In genomic region chr9:129902735-129903134, GRCh38 we compare ENCODE assay signal across 25 cellular contexts.
DNase-seq lines count a peak whose midpoint lies in the region; ATAC-seq, FAIRE-seq and TF ChIP-seq lines count a peak whose summit lies in the region.
"Had no signal": no experiment of that assay in that cellular context is flagged by ENCODE, and none has a peak within 500 bp of the region (broad histone marks: within the 10 kb centered on the region; RNA-seq: fewer than 3 reads in every experiment).

No MANE protein-coding gene starts in this region.

- peak overlapping the region; percentile 70 for H3K27ac Mint-ChIP-seq in activated CD4-positive, alpha-beta T cell treated with anti-CD3 and anti-CD28 coated beads for 36 hours
- H3K27ac Mint-ChIP-seq in activated naive CD8-positive, alpha-beta T cell = peak overlapping the region; percentile 58
- H3K27ac Mint-ChIP-seq: WTC11 had no signal

- POLR2A ChIA-PET in activated CD4-positive, alpha-beta T cell treated with anti-CD3 and anti-CD28 coated beads for 36 hours (lab: Charles Lee) = interaction anchor here (1.5 kb wide), 1 partner anchor 12 kb away, joined by 4 read pairs; no protein-coding TSS in a partner anchor

- peaks cover 85% of the 10 kb centered on the region for H3K36me3 ChIP-seq in neutrophil
- peaks cover 0 to 90% of the 10 kb centered on the region in 2 donors for H3K36me3 ChIP-seq in left lung
- H3K36me3 ChIP-seq: colonic mucosa had no signal

- H3K4me3 Mint-ChIP-seq in activated CD4-positive, alpha-beta T cell treated with anti-CD3 and anti-CD28 coated beads for 36 hours = no peak overlapping the region
- H3K4me3 Mint-ChIP-seq in activated naive CD8-positive, alpha-beta T cell = no peak overlapping the region
- H3K4me3 Mint-ChIP-seq: type B pancreatic cell, WTC11 had no signal

- no peak for ATAC-seq in activated CD4-positive, alpha-beta T cell treated with anti-CD3 and anti-CD28 coated beads for 36 hours
- ATAC-seq in left lung = no peak
- ATAC-seq: WTC11 had no signal

- DNase-seq in activated CD4-positive, alpha-beta T cell treated with anti-CD3 and anti-CD28 coated beads for 36 hours = no peak
- DNase-seq in activated CD4-positive, alpha-beta T cell treated with anti-CD3 and anti-CD28 coated beads for 1 hour = no peak
- DNase-seq in GM12891 (ENCODE audit: insufficient read length, low spot score) = no peak
- DNase-seq in DMS114 treated with DMSO at 0.1 percent for 48 hours (lab: John Stamatoyannopoulos, UW; ENCODE audit: unreplicated experiment) = no peak
- DNase-seq in DMS79 treated with DMSO at 0.1 percent for 48 hours (lab: John Stamatoyannopoulos, UW) = no peak
- DNase-seq in left lung = no peak
- DNase-seq: 8988T; colonic mucosa; DMS 273 treated with DMSO at 0.1 percent for 48 hours; heart right ventricle; NCI-H146; NCI-H2227 treated with DMSO at 0.1 percent for 48 hours; NCI-H774; PC-9; sigmoid colon; SJCRH30; stimulated activated naive CD4-positive, alpha-beta T cell treated with Interleukin-2 at 50 U/mL for 16 hours had no signal

- intact Hi-C loops in activated CD4-positive, alpha-beta T cell treated with anti-CD3 and anti-CD28 coated beads for 36 hours (cut with DNase I, micrococcal nuclease) = no loop called here
- intact Hi-C loops in left lung (cut with DNase I) = loop anchor here in 1 of 2 donors (10.0 kb wide), 1 partner anchor 52 kb away; no protein-coding TSS in a partner anchor

- no peak for FAIRE-seq in GM12891 (lab: Jason Lieb, UNC)
- FAIRE-seq: endometrium, GM12892, H54 had no signal

- peak overlapping the region; percentile 1 for H3K27ac ChIP-seq in neutrophil
- H3K27ac ChIP-seq in left lung = no peak overlapping the region
- H3K27ac ChIP-seq: BLaER1, colonic mucosa, PC-9, SJCRH30 had no signal

- H3K4me1 Mint-ChIP-seq in activated CD4-positive, alpha-beta T cell treated with anti-CD3 and anti-CD28 coated beads for 36 hours = peaks cover 46% of the 10 kb centered on the region
- H3K4me1 Mint-ChIP-seq in activated naive CD8-positive, alpha-beta T cell (ENCODE audit: low read depth) = peaks cover 25% of the 10 kb centered on the region

- TF ChIP-seq POLR2A in GM12891 (IDR thresholded peaks at IDR 0.05; ENCODE audit: low read depth, low read length) = peak; percentile 48; the same call in 1 of the 2 replicates

- H3K4me3 ChIP-seq in neutrophil (ENCODE audit: low read depth in 1 of 2, low read length in 1 of 2) (no peak overlapping the region), left lung (no peak overlapping the region)
- H3K4me3 ChIP-seq: BLaER1, colonic mucosa, heart right ventricle, PC-9, sigmoid colon, SJCRH30 had no signal

- no peaks in the 10 kb centered on the region for H3K9me3 Mint-ChIP-seq in activated CD4-positive, alpha-beta T cell treated with anti-CD3 and anti-CD28 coated beads for 36 hours (ENCODE audit: low read depth)
- no peaks in the 10 kb centered on the region for H3K9me3 Mint-ChIP-seq in activated naive CD8-positive, alpha-beta T cell (ENCODE audit: low read depth)
- H3K9me3 Mint-ChIP-seq: type B pancreatic cell had no signal

- TF ChIP-seq CTCF in neutrophil (IDR thresholded peaks at IDR 0.05) (no peak), left lung (IDR thresholded peaks at IDR 0.05) (no peak)

- H3K27me3 ChIP-seq in neutrophil (no peaks in the 10 kb centered on the region), left lung (no peaks in the 10 kb centered on the region)
- H3K27me3 ChIP-seq: BLaER1, colonic mucosa, heart right ventricle, sigmoid colon, SJCRH30 had no signal

- H3K9me3 ChIP-seq in neutrophil = no peaks in the 10 kb centered on the region
- H3K9me3 ChIP-seq in left lung = no peaks in the 10 kb centered on the region
- H3K9me3 ChIP-seq: BLaER1, colonic mucosa, heart right ventricle, sigmoid colon, SJCRH30 had no signal

- peaks cover 4 to 6% of the 10 kb centered on the region in 2 experiments for H3K4me1 ChIP-seq in neutrophil (ENCODE audit: control insufficient read depth in 1 of 2, insufficient read depth in 1 of 2, low read depth in 1 of 2, low read length in 1 of 2)
- peaks cover 0 to 17% of the 10 kb centered on the region in 2 donors for H3K4me1 ChIP-seq in left lung
- H3K4me1 ChIP-seq: colonic mucosa, sigmoid colon, SJCRH30 had no signal

- no peaks in the 10 kb centered on the region for H3K27me3 Mint-ChIP-seq in activated CD4-positive, alpha-beta T cell treated with anti-CD3 and anti-CD28 coated beads for 36 hours
- no peaks in the 10 kb centered on the region for H3K27me3 Mint-ChIP-seq in activated naive CD8-positive, alpha-beta T cell
- H3K27me3 Mint-ChIP-seq: type B pancreatic cell had no signal

- peaks cover 81% of the 10 kb centered on the region for H3K36me3 Mint-ChIP-seq in activated CD4-positive, alpha-beta T cell treated with anti-CD3 and anti-CD28 coated beads for 36 hours (ENCODE audit: low read depth)
- H3K36me3 Mint-ChIP-seq in activated naive CD8-positive, alpha-beta T cell = peaks cover 16% of the 10 kb centered on the region

- CTCF ChIA-PET in activated CD4-positive, alpha-beta T cell treated with anti-CD3 and anti-CD28 coated beads for 36 hours (lab: Charles Lee) = no interaction called here

TF ChIP-seq in GM12891, 5 proteins besides CTCF, POLR2A, EP300 and RAD21:
- TF ChIP-seq TAF1 (IDR thresholded peaks at IDR 0.05; ENCODE audit: low read depth, low read length) = no peak
- TF ChIP-seq POLR2AphosphoS5 (IDR thresholded peaks at IDR 0.05; ENCODE audit: low read depth, low read length) = no peak; the same call in 1 of the 2 replicates
- no peak for TF ChIP-seq SPI1 (IDR thresholded peaks at IDR 0.05; ENCODE audit: low read depth, low read length)
- no peak for TF ChIP-seq PAX5 (IDR thresholded peaks at IDR 0.05; ENCODE audit: insufficient read depth, low read length, severe bottlenecking)
- no peak for TF ChIP-seq POU2F2 (IDR thresholded peaks at IDR 0.05; ENCODE audit: low read depth, low read length)
